Comparison of ENCODE assay signal across 2 cellular contexts in the genomic region with DNA sequence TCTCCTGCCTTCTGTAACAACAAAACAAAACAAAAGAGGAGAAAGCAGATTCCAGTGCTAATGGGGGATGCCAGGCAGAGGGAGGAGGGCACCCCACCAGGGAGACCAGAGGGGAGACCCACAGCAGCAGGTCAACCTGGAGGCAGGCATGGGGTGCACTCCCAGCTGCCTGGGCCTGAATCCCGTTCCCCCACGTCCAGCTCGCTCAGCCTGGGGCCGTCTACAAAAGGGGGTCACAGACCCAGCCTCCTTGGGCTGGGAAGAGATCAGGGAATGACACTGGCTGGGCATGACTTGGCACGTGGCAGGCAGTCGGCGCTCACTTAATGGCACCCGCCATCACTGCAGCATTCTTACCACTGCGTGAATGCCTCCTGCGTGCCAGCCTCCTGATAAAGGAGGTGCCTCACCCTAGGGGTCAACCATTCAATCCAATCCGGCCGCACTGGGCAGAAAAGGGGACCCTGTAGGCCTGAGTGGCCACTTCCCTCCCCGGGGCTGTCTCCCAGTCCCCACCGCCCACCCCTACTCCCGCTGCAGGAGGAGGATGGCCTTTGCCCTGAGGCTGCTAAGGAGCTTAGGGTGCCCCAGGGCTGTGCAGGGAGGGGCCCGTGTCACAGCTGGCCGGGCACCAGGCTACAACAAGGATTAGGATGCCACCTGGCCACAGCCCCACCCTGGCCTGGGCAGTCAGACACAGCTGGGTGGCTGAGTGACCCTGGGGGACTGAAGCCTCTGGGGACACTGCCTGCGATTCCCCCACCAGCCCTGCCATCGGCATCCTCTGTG.
TF ChIP-seq lines count a peak whose summit lies in the region.

No MANE protein-coding gene starts in this region.

TF ChIP-seq in IMR-90, 13 proteins besides CTCF, POLR2A, EP300 and RAD21 (continued from another document):
- no peak for TF ChIP-seq SMC3 (IDR thresholded peaks at IDR 0.05; ENCODE audit: low read depth, low read length)
- no peak for TF ChIP-seq FOS (IDR thresholded peaks at IDR 0.05; ENCODE audit: low read depth, low read length)
- TF ChIP-seq MAZ (IDR thresholded peaks at IDR 0.05; ENCODE audit: borderline replicate concordance, low read depth, low read length), result no peak
- TF ChIP-seq, protein P1, sequence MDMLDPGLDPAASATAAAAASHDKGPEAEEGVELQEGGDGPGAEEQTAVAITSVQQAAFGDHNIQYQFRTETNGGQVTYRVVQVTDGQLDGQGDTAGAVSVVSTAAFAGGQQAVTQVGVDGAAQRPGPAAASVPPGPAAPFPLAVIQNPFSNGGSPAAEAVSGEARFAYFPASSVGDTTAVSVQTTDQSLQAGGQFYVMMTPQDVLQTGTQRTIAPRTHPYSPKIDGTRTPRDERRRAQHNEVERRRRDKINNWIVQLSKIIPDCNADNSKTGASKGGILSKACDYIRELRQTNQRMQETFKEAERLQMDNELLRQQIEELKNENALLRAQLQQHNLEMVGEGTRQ (IDR thresholded peaks at IDR 0.05; ENCODE audit: low read depth, low read length), result no peak
- no peak for TF ChIP-seq MXI1 (IDR thresholded peaks at IDR 0.05; ENCODE audit: borderline replicate concordance, low read depth, low read length)
- TF ChIP-seq CEBPB (IDR thresholded peaks at IDR 0.05; ENCODE audit: low read depth, low read length), result no peak
- TF ChIP-seq RFX5 (IDR thresholded peaks at IDR 0.05; ENCODE audit: low read depth, low read length), result no peak

TF ChIP-seq in SK-N-SH treated with all-trans-retinoic acid at 6 μM for 48 hours, 23 proteins besides CTCF, POLR2A, EP300 and RAD21 (continued from another document):
- TF ChIP-seq, protein P2, sequence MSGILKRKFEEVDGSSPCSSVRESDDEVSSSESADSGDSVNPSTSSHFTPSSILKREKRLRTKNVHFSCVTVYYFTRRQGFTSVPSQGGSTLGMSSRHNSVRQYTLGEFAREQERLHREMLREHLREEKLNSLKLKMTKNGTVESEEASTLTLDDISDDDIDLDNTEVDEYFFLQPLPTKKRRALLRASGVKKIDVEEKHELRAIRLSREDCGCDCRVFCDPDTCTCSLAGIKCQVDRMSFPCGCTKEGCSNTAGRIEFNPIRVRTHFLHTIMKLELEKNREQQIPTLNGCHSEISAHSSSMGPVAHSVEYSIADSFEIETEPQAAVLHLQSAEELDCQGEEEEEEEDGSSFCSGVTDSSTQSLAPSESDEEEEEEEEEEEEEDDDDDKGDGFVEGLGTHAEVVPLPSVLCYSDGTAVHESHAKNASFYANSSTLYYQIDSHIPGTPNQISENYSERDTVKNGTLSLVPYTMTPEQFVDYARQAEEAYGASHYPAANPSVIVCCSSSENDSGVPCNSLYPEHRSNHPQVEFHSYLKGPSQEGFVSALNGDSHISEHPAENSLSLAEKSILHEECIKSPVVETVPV (CRISPR knock-in tag; IDR thresholded peaks at IDR 0.05), result no peak
- TF ChIP-seq ZNF70 (CRISPR knock-in tag; IDR thresholded peaks at IDR 0.05) (no peak), ZNF565 (CRISPR knock-in tag; conservative IDR thresholded peaks at IDR 0.05; ENCODE audit: low read depth) (no peak), BACH2 (CRISPR knock-in tag; IDR thresholded peaks at IDR 0.05; ENCODE audit: borderline replicate concordance) (no peak), ZFP3 (CRISPR knock-in tag; IDR thresholded peaks at IDR 0.05) (no peak), OSR1 (CRISPR knock-in tag; IDR thresholded peaks at IDR 0.05) (no peak), CSDC2 (CRISPR knock-in tag; IDR thresholded peaks at IDR 0.05) (no peak), ZNF8 (CRISPR knock-in tag; IDR thresholded peaks at IDR 0.05) (no peak)
TF ChIP-seq in SK-N-SH treated with all-trans-retinoic acid at 6 μM for 48 hours: peak in this region for 0.
